8 cellular contexts compared by ENCODE assay signal in genomic region chrX:101550825-101551767, GRCh38. TPM values are rescaled to one million over a fixed set of nuclear protein-coding genes. Genes with fewer than 3 reads are reported as not detected.
A peak's percentile ranks its signal among the peaks of the same experiment; 100 is the strongest.
DNase-seq lines count a peak whose midpoint lies in the region; ATAC-seq, FAIRE-seq and TF ChIP-seq lines count a peak whose summit lies in the region.

No MANE protein-coding gene starts in this region.

- no peaks in the 10 kb centered on the region for H3K36me3 ChIP-seq in ACC112 (ENCODE audit: insufficient read depth, low read length)
- no peaks in the 10 kb centered on the region for H3K36me3 ChIP-seq in neural progenitor cell

- H3K9ac ChIP-seq in neural progenitor cell, result no peak overlapping the region

- H3K79me2 ChIP-seq in ACC112 (ENCODE audit: control insufficient read depth, insufficient read depth, low read length, unreplicated experiment), result peaks cover 19% of the 10 kb centered on the region
- H3K79me2 ChIP-seq in neural progenitor cell (ENCODE audit: low read depth), result no peaks in the 10 kb centered on the region

- H3K27me3 Mint-ChIP-seq in activated T-helper 17 cell treated with anti-CD3 and anti-CD28 coated beads, Interleukin-2, amount 50 U/mL, for 72 hours, result peaks cover 14% of the 10 kb centered on the region
- peaks cover 5% of the 10 kb centered on the region for H3K27me3 Mint-ChIP-seq in neural progenitor cell (ENCODE audit: insufficient read depth, low read depth)

- no peak for TF ChIP-seq POLR2A in H54 (IDR thresholded peaks at IDR 0.05; ENCODE audit: low read depth, low read length)
- TF ChIP-seq POLR2A in GM18505 (IDR thresholded peaks at IDR 0.05; ENCODE audit: borderline replicate concordance, extremely low read depth, insufficient read depth, insufficient read length), result no peak

- no peaks in the 10 kb centered on the region for H4K20me1 ChIP-seq in neural progenitor cell (ENCODE audit: low read depth)

- H3K27ac ChIP-seq in ACC112 (ENCODE audit: low read depth, low read length) (peak overlapping the region; percentile 81), neural progenitor cell (peak overlapping the region; percentile 68)

- no peaks in the 10 kb centered on the region for H3K4me1 Mint-ChIP-seq in activated T-helper 17 cell treated with anti-CD3 and anti-CD28 coated beads, Interleukin-2, amount 50 U/mL, for 72 hours
- peaks cover 2% of the 10 kb centered on the region for H3K4me1 Mint-ChIP-seq in neural progenitor cell

- FAIRE-seq in H54 (lab: Jason Lieb, UNC), result no peak

- H3K27ac Mint-ChIP-seq in activated T-helper 17 cell treated with anti-CD3 and anti-CD28 coated beads, Interleukin-2, amount 50 U/mL, for 72 hours, result no peak overlapping the region
- H3K27ac Mint-ChIP-seq in neural progenitor cell, result peak overlapping the region; percentile 62

- H2AFZ ChIP-seq in ACC112 (ENCODE audit: low read length, unreplicated experiment) (peak overlapping the region; percentile 65), neural progenitor cell (replicated peaks) (peak overlapping the region; percentile 44)

- no peaks in the 10 kb centered on the region for H3K36me3 Mint-ChIP-seq in activated T-helper 17 cell treated with anti-CD3 and anti-CD28 coated beads, Interleukin-2, amount 50 U/mL, for 72 hours (ENCODE audit: low read depth)
- peaks cover 11% of the 10 kb centered on the region for H3K36me3 Mint-ChIP-seq in neural progenitor cell

- H3K9me3 Mint-ChIP-seq in activated T-helper 17 cell treated with anti-CD3 and anti-CD28 coated beads, Interleukin-2, amount 50 U/mL, for 72 hours, result no peaks in the 10 kb centered on the region
- peaks cover 6% of the 10 kb centered on the region for H3K9me3 Mint-ChIP-seq in neural progenitor cell

- H3K9me3 ChIP-seq in neural progenitor cell (ENCODE audit: low read depth), result no peaks in the 10 kb centered on the region

- peak overlapping the region; percentile 95 for H3K4me3 ChIP-seq in ACC112 (ENCODE audit: low read depth, low read length)
- peak overlapping the region; percentile 52 for H3K4me3 ChIP-seq in neural progenitor cell

- no peak for TF ChIP-seq CTCF in neural progenitor cell (IDR thresholded peaks at IDR 0.05)

- peaks cover 4% of the 10 kb centered on the region for H3F3A ChIP-seq in neural progenitor cell (ENCODE audit: low read depth)

- H3K27me3 ChIP-seq in ACC112 (ENCODE audit: insufficient read depth, low read length) (no peaks in the 10 kb centered on the region), neural progenitor cell (no peaks in the 10 kb centered on the region)

- no peaks in the 10 kb centered on the region for H3K4me1 ChIP-seq in ACC112 (ENCODE audit: control insufficient read depth, insufficient read depth, low read length, unreplicated experiment)
- no peaks in the 10 kb centered on the region for H3K4me1 ChIP-seq in neural progenitor cell

- DNase-seq in H54 (ENCODE audit: insufficient read length, low spot score), result peak; percentile 38
- DNase-seq in globus pallidus (ENCODE audit: low spot score), result peak; percentile 57
- peak; percentile 72 for DNase-seq in neural progenitor cell (ENCODE audit: low spot score)
- DNase-seq in NCI-H526 treated with DMSO at 0.1 percent for 48 hours (lab: John Stamatoyannopoulos, UW), result no peak

- H3K4me2 ChIP-seq in neural progenitor cell, result peak overlapping the region; percentile 64

- ATAC-seq in activated T-helper 17 cell treated with anti-CD3 and anti-CD28 coated beads, Interleukin-2, amount 50 U/mL, for 72 hours (replicated peaks), result no peak
- ATAC-seq in GM18505 (IDR thresholded peaks at IDR 0.05; ENCODE audit: unreplicated experiment), result no peak
- no peak for ATAC-seq in GM19452 (IDR thresholded peaks at IDR 0.05; ENCODE audit: unreplicated experiment)

- H3K4me3 Mint-ChIP-seq in activated T-helper 17 cell treated with anti-CD3 and anti-CD28 coated beads, Interleukin-2, amount 50 U/mL, for 72 hours, result peak overlapping the region; percentile 63
- peak overlapping the region; percentile 78 for H3K4me3 Mint-ChIP-seq in neural progenitor cell

RNA-seq across cellular contexts. Expression of gene ARMCX1, which starts 0.7 kb away (rescaled TPM):
- under 1 TPM; 0.64 to 0.95 TPM for total RNA-seq in activated T-helper 17 cell treated with anti-CD3 and anti-CD28 coated beads, Interleukin-2, amount 50 U/mL, for 72 hours
- 30.8 and 41.9 TPM in 2 replicates for total RNA-seq in neural progenitor cell (ENCODE audit: low replicate concordance)

Comparison
In these comparisons a context has a peak if more than half of its experiments do, and no peak if none do; other contexts are left out.
1. RNA of gene ARMCX1, which starts 0.7 kb away (total RNA-seq): 30.8 to 41.9 TPM in neural progenitor cell; 0.64 to 0.95 TPM in activated T-helper 17 cell treated with anti-CD3 and anti-CD28 coated beads, Interleukin-2, amount 50 U/mL, for 72 hours; every median in the first group is over 10 times any median in the second.